Comparison of ENCODE assay signal across 8 cellular contexts in the genomic region with DNA sequence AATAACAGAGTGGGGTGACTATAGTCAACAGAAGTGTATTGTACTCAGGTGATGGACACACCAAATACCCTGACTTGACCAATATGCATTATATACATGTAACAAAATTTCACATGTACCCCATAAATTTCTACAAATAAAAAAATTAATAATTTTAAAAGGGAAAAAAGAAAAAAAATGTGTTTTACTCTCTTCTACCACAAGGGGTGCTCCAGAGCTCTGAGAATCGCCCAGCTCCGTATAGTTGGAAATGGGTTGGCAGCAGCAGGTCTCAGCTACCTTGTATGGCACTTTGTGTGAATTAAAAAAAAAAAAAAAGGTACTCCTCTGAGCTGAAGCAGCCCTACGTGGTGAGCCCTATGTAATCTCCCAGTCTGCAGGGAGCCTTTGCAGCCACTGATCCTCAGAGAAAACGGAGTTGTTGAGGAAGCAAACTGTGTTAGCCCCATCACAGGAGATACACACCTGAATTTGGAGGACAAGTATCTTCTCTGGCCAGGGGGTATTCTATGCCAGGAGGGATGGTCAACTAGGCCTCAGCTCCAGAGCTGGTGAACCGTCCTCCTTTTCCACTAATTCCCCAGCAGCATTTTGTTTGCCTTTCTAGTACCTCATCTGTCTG. TPM values are rescaled to one million over a fixed set of nuclear protein-coding genes. Genes with fewer than 3 reads are reported as not detected.
DNase-seq lines count a peak whose midpoint lies in the region; ATAC-seq and TF ChIP-seq lines count a peak whose summit lies in the region.

No MANE protein-coding gene starts in this region.

- TF ChIP-seq CTCF in GM20000 (IDR thresholded peaks at IDR 0.05; ENCODE audit: extremely low read depth, missing control alignments) (peak; percentile 36), WI38 (IDR thresholded peaks at IDR 0.05; ENCODE audit: low read depth, low read length) (peak; percentile 54)

- H3K4me3 ChIP-seq in WI38 (ENCODE audit: low read depth, low read length): no peak overlapping the region

- ATAC-seq in left lobe of liver: peak; percentile 66
- no peak for ATAC-seq in HG03135 (IDR thresholded peaks at IDR 0.05; ENCODE audit: unreplicated experiment)

- DNase-seq in CD1c-positive myeloid dendritic cell (ENCODE audit: extremely low spot score) (peak; percentile 20), GM20000 (ENCODE audit: low spot score) (peak; percentile 19), left lobe of liver (ENCODE audit: low spot score) (no peak), A172 (ENCODE audit: low spot score) (no peak)
- no peak for DNase-seq in activated naive CD4-positive, alpha-beta T cell (lab: John Stamatoyannopoulos, UW)
- DNase-seq in activated naive CD4-positive, alpha-beta T cell treated with anti-CD3 and anti-CD28 coated beads, Interleukin-2, amount 50 U/mL, for 16 hours: no peak

RNA-seq across cellular contexts. Expression of a gene that starts 17.2 kb away (rescaled TPM):
- total RNA-seq in left lobe of liver: 3.0 TPM
- 31.3 and 34.1 TPM in 2 replicates for total RNA-seq in A172 (2014; rRNA removed; shearing (Covaris generic))

RNA-seq across cellular contexts. Expression of a gene that starts 29.4 kb away (rescaled TPM):
- total RNA-seq in left lobe of liver: 0.05 TPM
- total RNA-seq in A172 (2014; rRNA removed; shearing (Covaris generic)): not detected in 2 replicates

Comparison
In these comparisons a context has a peak if more than half of its experiments do, and no peak if none do; other contexts are left out.
1. DNase-seq: peak in CD1c-positive myeloid dendritic cell (single experiment) and GM20000 (single experiment); none in left lobe of liver (single experiment), activated naive CD4-positive, alpha-beta T cell (0 of 4), activated naive CD4-positive, alpha-beta T cell treated with anti-CD3 and anti-CD28 coated beads, Interleukin-2, amount 50 U/mL, for 16 hours (single experiment) and A172 (single experiment).